Comparison of ENCODE assay signal across 8 cellular contexts in genomic region chr11:61776561-61777075, GRCh38. TPM values are rescaled to one million over a fixed set of nuclear protein-coding genes. Genes with fewer than 3 reads are reported as not detected.
DNase-seq lines count a peak whose midpoint lies in the region; ATAC-seq and TF ChIP-seq lines count a peak whose summit lies in the region.

No MANE protein-coding gene starts in this region.

- no peaks in the 10 kb centered on the region for H3K36me3 ChIP-seq in CD8-positive, alpha-beta T cell (ENCODE audit: insufficient read depth, low read length)
- H3K36me3 ChIP-seq in Panc1 (ENCODE audit: control insufficient read depth, insufficient read depth, low read length), result no peaks in the 10 kb centered on the region
- H3K36me3 ChIP-seq in gastroesophageal sphincter, result peaks cover 0 to 12% of the 10 kb centered on the region in 2 donors
- no peaks in the 10 kb centered on the region for H3K36me3 ChIP-seq in prostate gland

- CTCF ChIA-PET in CD8-positive, alpha-beta T cell (lab: Charles Lee), result interaction anchor here (1.0 kb wide), 1 partner anchor 21 kb away, joined by 3 read pairs; no protein-coding TSS in a partner anchor
- CTCF ChIA-PET in Panc1 (lab: Charles Lee), result no interaction called here

- H3K27me3 Mint-ChIP-seq in CD8-positive, alpha-beta T cell (ENCODE audit: low read depth), result peaks cover 2% of the 10 kb centered on the region

- TF ChIP-seq POLR2A in gastroesophageal sphincter (IDR thresholded peaks at IDR 0.05), result no peak
- no peak for TF ChIP-seq POLR2A in prostate gland (IDR thresholded peaks at IDR 0.05)

- H3K9me3 ChIP-seq in CD8-positive, alpha-beta T cell (ENCODE audit: low read length), result no peaks in the 10 kb centered on the region
- H3K9me3 ChIP-seq in Panc1 (ENCODE audit: control insufficient read depth, insufficient read depth, low read depth, low read length) (no peaks in the 10 kb centered on the region), gastroesophageal sphincter (no peaks in the 10 kb centered on the region), prostate gland (no peaks in the 10 kb centered on the region)

- H3K4me3 Mint-ChIP-seq in CD8-positive, alpha-beta T cell, result peak overlapping the region; percentile 69

- H3K9me3 Mint-ChIP-seq in CD8-positive, alpha-beta T cell, result no peaks in the 10 kb centered on the region

- POLR2A ChIA-PET in CD8-positive, alpha-beta T cell (lab: Charles Lee), result no interaction called here
- POLR2A ChIA-PET in Panc1 (lab: Charles Lee), result no interaction called here

- no peaks in the 10 kb centered on the region for H3K36me3 Mint-ChIP-seq in CD8-positive, alpha-beta T cell

- peak overlapping the region; percentile 52 for H3K4me3 ChIP-seq in CD8-positive, alpha-beta T cell (ENCODE audit: low read depth, low read length)
- no peak overlapping the region for H3K4me3 ChIP-seq in Panc1 (ENCODE audit: low read depth in 2 of 2, low read length in 2 of 2)
- no peak overlapping the region for H3K4me3 ChIP-seq in gastroesophageal sphincter
- no peak overlapping the region for H3K4me3 ChIP-seq in prostate gland

- peak in 5 of 7 experiments; percentile 34 to 65 (median 57) for DNase-seq in CD8-positive, alpha-beta T cell
- DNase-seq in Panc1 (ENCODE audit: low read depth, low spot score), result no peak
- DNase-seq in activated gamma-delta T cell treated with anti-CD3 and anti-CD28 coated beads, Interleukin-2, amount 50 U/mL, for 16 hours (ENCODE audit: low read depth), result peak; percentile 50
- no peak for DNase-seq in prostate gland (ENCODE audit: low spot score)

- WGBS in gastroesophageal sphincter (ENCODE audit: low coverage in 1 of 2), 2 donors, result no CpG with 5 or more reads among the region's 9 CpGs
- WGBS in prostate gland, result 76% methylated on average over 9 of the region's 9 CpGs

- in situ Hi-C loops in Panc1 (cut with HindIII; ENCODE audit: low pct_unique_long_range_greater_than_20kb, low sequenced_read_pairs), result no loop called here

- peak; percentile 63 for TF ChIP-seq CTCF in CD8-positive, alpha-beta T cell (IDR thresholded peaks at IDR 0.05)
- TF ChIP-seq CTCF in Panc1 (IDR thresholded peaks at IDR 0.05), result peak; percentile 91
- peak in 3 of 4 experiments; percentile 30 to 55 (median 32) for TF ChIP-seq CTCF in gastroesophageal sphincter (IDR thresholded peaks at IDR 0.05)
- TF ChIP-seq CTCF in prostate gland (IDR thresholded peaks at IDR 0.05), result peak; percentile 22 to 49 (median 40)

- peak overlapping the region; percentile 35 for H3K27ac Mint-ChIP-seq in CD8-positive, alpha-beta T cell

- intact Hi-C loops in CD8-positive, alpha-beta T cell (cut with DNase I, micrococcal nuclease), result loop anchor here (1.0 kb wide), 2 partner anchors 16 to 24 kb away; partner anchors contain the start of genes MYRF (in 2 of the 2), FEN1 (in 1 of the 2) and TMEM258 (in 1 of the 2)
- intact Hi-C loops in Panc1 (cut with micrococcal nuclease; ENCODE audit: unreplicated experiment) (no loop called here), prostate gland (cut with DNase I) (no loop called here)

- peak; percentile 48 for ATAC-seq in CD8-positive, alpha-beta T cell
- peak; percentile 49 for ATAC-seq in GM21529 (IDR thresholded peaks at IDR 0.05; ENCODE audit: unreplicated experiment)
- ATAC-seq in Panc1, result peak; percentile 89
- ATAC-seq in gastroesophageal sphincter, result peak; percentile 23
- no peak for ATAC-seq in GM19463 (IDR thresholded peaks at IDR 0.05; ENCODE audit: unreplicated experiment)
- ATAC-seq in GM19455 (IDR thresholded peaks at IDR 0.05; ENCODE audit: unreplicated experiment), result no peak

- H3K4me1 Mint-ChIP-seq in CD8-positive, alpha-beta T cell (ENCODE audit: low read depth), result peaks cover 12% of the 10 kb centered on the region

- H3K27me3 ChIP-seq in CD8-positive, alpha-beta T cell (ENCODE audit: insufficient read depth, low read length), result no peaks in the 10 kb centered on the region
- H3K27me3 ChIP-seq in Panc1 (ENCODE audit: control insufficient read depth, insufficient read depth, low read length), result no peaks in the 10 kb centered on the region
- H3K27me3 ChIP-seq in gastroesophageal sphincter, result peaks cover 13% of the 10 kb centered on the region
- H3K27me3 ChIP-seq in prostate gland (replicated peaks; ENCODE audit: insufficient read depth), result no peaks in the 10 kb centered on the region

- H3K27ac ChIP-seq in CD8-positive, alpha-beta T cell (ENCODE audit: low read depth, low read length), result no peak overlapping the region
- no peak overlapping the region for H3K27ac ChIP-seq in Panc1 (ENCODE audit: low read length)
- H3K27ac ChIP-seq in gastroesophageal sphincter, result no peak overlapping the region
- no peak overlapping the region for H3K27ac ChIP-seq in prostate gland

- BruUV-seq in Panc1 (replicated peaks; lab: Mats Ljungman, UMichigan), result no TSS peak

- H3K4me1 ChIP-seq in CD8-positive, alpha-beta T cell (ENCODE audit: insufficient read depth, low read length), result peaks cover 20% of the 10 kb centered on the region
- H3K4me1 ChIP-seq in Panc1 (ENCODE audit: control insufficient read depth, insufficient read depth, low read length) (peaks cover 3% of the 10 kb centered on the region; the same call in 1 of the 2 replicates), gastroesophageal sphincter (peaks cover 0 to 14% (median 8%) of the 10 kb centered on the region in 3 donors), prostate gland (replicated peaks) (no peaks in the 10 kb centered on the region)

- TF ChIP-seq EP300 in gastroesophageal sphincter (IDR thresholded peaks at IDR 0.05), result no peak

RNA-seq across cellular contexts. Expression of gene TMEM258, which starts 15.8 kb away (rescaled TPM):
- total RNA-seq in CD8-positive, alpha-beta T cell, result 10 to 100 TPM; 48.1 to 53.9 TPM
- total RNA-seq in Panc1 (2021; ENCODE audit: unreplicated experiment) (139 TPM), gastroesophageal sphincter (10 to 100 TPM; 31.4 to 36.7 (median 33.3) TPM), prostate gland (10 to 100 TPM; 34.8 to 82.9 TPM)
- 283 TPM for polyA plus RNA-seq in Panc1 (2012; ENCODE audit: insufficient read length)

RNA-seq across cellular contexts. Expression of gene FEN1, which starts 16.1 kb away (rescaled TPM):
- 10 to 100 TPM; 12.9 to 15.2 TPM for total RNA-seq in CD8-positive, alpha-beta T cell
- total RNA-seq in Panc1 (2021; ENCODE audit: unreplicated experiment) (67.6 TPM), gastroesophageal sphincter (10 to 100 TPM in 1 of 4 donors, 1 to 10 TPM in 3; 7.1 to 14.2 (median 8.1) TPM), prostate gland (10 to 100 TPM; 12.8 to 18.4 TPM)
- 54.6 TPM for polyA plus RNA-seq in Panc1 (2012; ENCODE audit: insufficient read length)

RNA-seq across cellular contexts. Expression of gene MYRF, which starts 24.2 kb away (rescaled TPM):
- under 1 TPM; 0.62 to 0.67 TPM for total RNA-seq in CD8-positive, alpha-beta T cell
- total RNA-seq in Panc1 (2021; ENCODE audit: unreplicated experiment) (2.8 TPM), gastroesophageal sphincter (under 1 TPM; 0.10 to 0.78 (median 0.19) TPM), prostate gland (1 to 10 TPM in 1 of 2 donors, under 1 TPM in 1; 0.77 to 3.4 TPM)
- polyA plus RNA-seq in Panc1 (2012; ENCODE audit: insufficient read length), result 3.7 TPM

RNA-seq across cellular contexts. Expression of gene FADS1, which starts 40.2 kb away (rescaled TPM):
- total RNA-seq in CD8-positive, alpha-beta T cell, result 1 to 10 TPM; 3.1 TPM
- total RNA-seq in Panc1 (2021; ENCODE audit: unreplicated experiment), result 186 TPM
- 219 TPM for polyA plus RNA-seq in Panc1 (2012; ENCODE audit: insufficient read length)
- 10 to 100 TPM; 20.8 to 37.4 (median 32.0) TPM for total RNA-seq in gastroesophageal sphincter
- 10 to 100 TPM; 15.0 to 38.7 TPM for total RNA-seq in prostate gland

RNA-seq across cellular contexts. Expression of gene FADS2, which starts 51.5 kb away (rescaled TPM):
- total RNA-seq in CD8-positive, alpha-beta T cell, result under 1 TPM; 0.31 to 0.52 TPM
- 679 TPM for total RNA-seq in Panc1 (2021; ENCODE audit: unreplicated experiment)
- 887 TPM for polyA plus RNA-seq in Panc1 (2012; ENCODE audit: insufficient read length)
- total RNA-seq in gastroesophageal sphincter, result 10 to 100 TPM; 17.6 to 40.0 (median 33.4) TPM
- 100 to 1,000 TPM in 1 of 2 donors, 10 to 100 TPM in 1; 67.5 to 213 TPM for total RNA-seq in prostate gland

Comparison
In these comparisons a context has a peak if more than half of its experiments do, and no peak if none do; other contexts are left out.
1. ATAC-seq: peak in CD8-positive, alpha-beta T cell (single experiment), GM21529 (single experiment), Panc1 (single experiment) and gastroesophageal sphincter (single experiment); none in GM19463 (single experiment) and GM19455 (single experiment).
2. DNase-seq: peak in CD8-positive, alpha-beta T cell (5 of 7) and activated gamma-delta T cell treated with anti-CD3 and anti-CD28 coated beads, Interleukin-2, amount 50 U/mL, for 16 hours (single experiment); none in Panc1 (single experiment) and prostate gland (single experiment).
3. CTCF ChIP-seq: peak in every context shown above with its lines; median percentile 91 in Panc1; 63 in CD8-positive, alpha-beta T cell; 40 in prostate gland; 32 in gastroesophageal sphincter.
4. intact Hi-C loops: an anchor here in CD8-positive, alpha-beta T cell (1.0 kb wide); none called in Panc1 and prostate gland.